In genomic region chr14:76424359-76424758, GRCh38 we compare ENCODE assay signal across 17 cellular contexts. TPM values are rescaled to one million over a fixed set of nuclear protein-coding genes. Genes with fewer than 3 reads are reported as not detected.
DNase-seq lines count a peak whose midpoint lies in the region; ATAC-seq, FAIRE-seq and TF ChIP-seq lines count a peak whose summit lies in the region.
"Had no signal": no experiment of that assay in that cellular context is flagged by ENCODE, and none has a peak within 500 bp of the region (broad histone marks: within the 10 kb centered on the region; RNA-seq: fewer than 3 reads in every experiment).

No MANE protein-coding gene starts in this region.

- peak overlapping the region; percentile 52 for H3K27ac Mint-ChIP-seq in GM23338
- no peak overlapping the region for H3K27ac Mint-ChIP-seq in stimulated activated naive B cell treated with anti-CD40 and anti-IgM and Interleukin-4, amounts not matched to agents 10 μg/mL and 1 μg/mL and 100 μg/mL, for 72 hours
- H3K27ac Mint-ChIP-seq: CD4-positive, CD25-positive, alpha-beta regulatory T cell had no signal

- ATAC-seq in GM23338: peak; percentile 30; the same call in 2 of the 3 replicates
- no peak for ATAC-seq in stimulated activated naive B cell treated with anti-CD40 and anti-IgM and Interleukin-4, amounts not matched to agents 10 μg/mL and 1 μg/mL and 100 μg/mL, for 72 hours (replicated peaks)

- H3K27me3 Mint-ChIP-seq in GM23338 (ENCODE audit: insufficient read depth, low read depth, poor library complexity): peaks cover 14% of the 10 kb centered on the region
- H3K27me3 Mint-ChIP-seq in stimulated activated naive B cell treated with anti-CD40 and anti-IgM and Interleukin-4, amounts not matched to agents 10 μg/mL and 1 μg/mL and 100 μg/mL, for 72 hours: peaks cover 7 to 15% of the 10 kb centered on the region in 2 donors

- H2AFZ ChIP-seq in GM23338 (peak overlapping the region; percentile 14; the same call in 1 of the 2 replicates), neuronal stem cell (ENCODE audit: low read length) (no peak overlapping the region)
- H2AFZ ChIP-seq: PC-9 had no signal

- DNase-seq in GM23338 (ENCODE audit: low spot score): peak; percentile 46
- no peak for DNase-seq in HTR-8/SVneo (ENCODE audit: insufficient read length, low spot score)
- DNase-seq in bronchial epithelial cell (ENCODE audit: low read depth): no peak
- DNase-seq in neuronal stem cell (ENCODE audit: low spot score): no peak
- no peak for DNase-seq in DMS53 treated with DMSO at 0.1 percent for 48 hours (lab: John Stamatoyannopoulos, UW; ENCODE audit: unreplicated experiment)
- DNase-seq in left ventricle myocardium inferior: no peak
- no peak for DNase-seq in stimulated activated naive B cell treated with anti-CD40 and anti-IgM and Interleukin-4, amounts not matched to agents 10 μg/mL and 1 μg/mL and 100 μg/mL, for 72 hours
- DNase-seq: Caco-2; CD4-positive, CD25-positive, alpha-beta regulatory T cell; DMS153; MV-4-11; NCI-H1417 treated with DMSO at 0.1 percent for 48 hours; NCI-H2029; NCI-H748 treated with DMSO at 0.1 percent for 48 hours; PC-9 had no signal

- WGBS in neuronal stem cell (ENCODE audit: extremely low coverage in 2 of 2, insufficient read length in 2 of 2, insufficient replicate concordance in 1 of 2), 2 donors: no CpG with 5 or more reads among the region's 4 CpGs

- H3K9me2 ChIP-seq in GM23338 (ENCODE audit: insufficient read depth): no peaks in the 10 kb centered on the region

- no peak overlapping the region for H2BK5ac ChIP-seq in neuronal stem cell (ENCODE audit: low read length)

- FAIRE-seq in HTR-8/SVneo (lab: Jason Lieb, UNC): peak; percentile 74
- peak; percentile 32 for FAIRE-seq in bronchial epithelial cell (lab: Jason Lieb, UNC)

- peak overlapping the region; percentile 4 for H2AK5ac ChIP-seq in neuronal stem cell (ENCODE audit: low read depth, low read length)

- no peak overlapping the region for H3K14ac ChIP-seq in neuronal stem cell (ENCODE audit: low read length)

- no peaks in the 10 kb centered on the region for H3K79me1 ChIP-seq in neuronal stem cell (ENCODE audit: low read depth, low read length)

- intact Hi-C loops in left ventricle myocardium inferior (cut with micrococcal nuclease): no loop called here

- H3K4me2 ChIP-seq in GM23338 (no peak overlapping the region), neuronal stem cell (ENCODE audit: insufficient read depth, low read length, poor library complexity, severe bottlenecking) (no peak overlapping the region)
- H3K4me2 ChIP-seq: PC-9 had no signal

- no peaks in the 10 kb centered on the region for H3F3A ChIP-seq in GM23338 (replicated peaks; ENCODE audit: low read depth)

- no peaks in the 10 kb centered on the region for H3K36me3 Mint-ChIP-seq in GM23338 (ENCODE audit: low read depth)
- peaks cover 0 to 3% of the 10 kb centered on the region in 2 donors for H3K36me3 Mint-ChIP-seq in stimulated activated naive B cell treated with anti-CD40 and anti-IgM and Interleukin-4, amounts not matched to agents 10 μg/mL and 1 μg/mL and 100 μg/mL, for 72 hours
- H3K36me3 Mint-ChIP-seq: CD4-positive, CD25-positive, alpha-beta regulatory T cell had no signal

- no peaks in the 10 kb centered on the region for H3K9me3 ChIP-seq in neuronal stem cell (replicated peaks in 1 of 2; ENCODE audit: control insufficient read depth in 2 of 2, insufficient read depth in 1 of 2, low read depth in 1 of 2, low read length in 2 of 2)
- no peaks in the 10 kb centered on the region for H3K9me3 ChIP-seq in left ventricle myocardium inferior (replicated peaks)
- H3K9me3 ChIP-seq: Caco-2, SJSA1 had no signal

- no peak overlapping the region for H2BK12ac ChIP-seq in neuronal stem cell (ENCODE audit: low read length)

- H3K27ac ChIP-seq in GM23338 (ENCODE audit: low read depth) (no peak overlapping the region), neuronal stem cell (replicated peaks; ENCODE audit: low read length) (no peak overlapping the region), left ventricle myocardium inferior (replicated peaks) (no peak overlapping the region)
- H3K27ac ChIP-seq: PC-9, SJSA1 had no signal

- H3K4me3 Mint-ChIP-seq in GM23338: no peak overlapping the region
- H3K4me3 Mint-ChIP-seq in stimulated activated naive B cell treated with anti-CD40 and anti-IgM and Interleukin-4, amounts not matched to agents 10 μg/mL and 1 μg/mL and 100 μg/mL, for 72 hours: no peak overlapping the region
- H3K4me3 Mint-ChIP-seq: CD4-positive, CD25-positive, alpha-beta regulatory T cell had no signal

- H3K36me3 ChIP-seq in GM23338 (ENCODE audit: insufficient read depth) (no peaks in the 10 kb centered on the region), bronchial epithelial cell (ENCODE audit: control insufficient read depth, insufficient read depth, low read length) (no peaks in the 10 kb centered on the region), neuronal stem cell (replicated peaks in 1 of 2; ENCODE audit: control insufficient read depth in 2 of 2, insufficient read depth in 2 of 2, low read length in 2 of 2) (no peaks in the 10 kb centered on the region), left ventricle myocardium inferior (no peaks in the 10 kb centered on the region)
- H3K36me3 ChIP-seq: SJSA1 had no signal

- no peak overlapping the region for H3K4ac ChIP-seq in neuronal stem cell (ENCODE audit: low read length)

- H3K27me3 ChIP-seq in GM23338 (ENCODE audit: insufficient read depth) (no peaks in the 10 kb centered on the region), bronchial epithelial cell (ENCODE audit: control insufficient read depth, insufficient read depth, low read length) (no peaks in the 10 kb centered on the region), neuronal stem cell (ENCODE audit: control insufficient read depth in 3 of 3, insufficient read depth in 3 of 3, low read depth in 1 of 3, low read length in 3 of 3) (peaks cover 0 to 10% (median 0%) of the 10 kb centered on the region in 3 experiments), left ventricle myocardium inferior (ENCODE audit: low read depth) (no peaks in the 10 kb centered on the region)
- H3K27me3 ChIP-seq: SJSA1 had no signal

- peak overlapping the region; percentile 17 for H2BK15ac ChIP-seq in neuronal stem cell (ENCODE audit: low read length)

- H3K9ac ChIP-seq in neuronal stem cell (ENCODE audit: low read depth, low read length, poor library complexity): no peak overlapping the region

- peak overlapping the region; percentile 79 for H4K91ac ChIP-seq in neuronal stem cell (ENCODE audit: low read depth, low read length, poor library complexity)

- peaks cover 14% of the 10 kb centered on the region; the same call in 1 of the 2 replicates for H3K4me1 ChIP-seq in GM23338 (ENCODE audit: insufficient read depth)
- H3K4me1 ChIP-seq in neuronal stem cell (ENCODE audit: control insufficient read depth in 2 of 2, insufficient read depth in 1 of 2, low read depth in 1 of 2, low read length in 2 of 2): peaks cover 0 to 5% of the 10 kb centered on the region in 2 donors
- H3K4me1 ChIP-seq in left ventricle myocardium inferior: no peaks in the 10 kb centered on the region
- H3K4me1 ChIP-seq: Caco-2, SJSA1 had no signal

- H4K8ac ChIP-seq in neuronal stem cell (ENCODE audit: low read depth, low read length): no peak overlapping the region

- no peaks in the 10 kb centered on the region for H3K79me2 ChIP-seq in GM23338 (replicated peaks; ENCODE audit: insufficient read depth)

- H3K18ac ChIP-seq in neuronal stem cell (ENCODE audit: low read length): no peak overlapping the region

- H3K9me3 Mint-ChIP-seq in GM23338: no peaks in the 10 kb centered on the region
- peaks cover 0 to 2% of the 10 kb centered on the region in 2 donors for H3K9me3 Mint-ChIP-seq in stimulated activated naive B cell treated with anti-CD40 and anti-IgM and Interleukin-4, amounts not matched to agents 10 μg/mL and 1 μg/mL and 100 μg/mL, for 72 hours

- H2BK120ac ChIP-seq in neuronal stem cell (ENCODE audit: low read depth, low read length): no peak overlapping the region

- no peaks in the 10 kb centered on the region for H4K20me1 ChIP-seq in GM23338 (replicated peaks; ENCODE audit: insufficient read depth)

- H3K23ac ChIP-seq in neuronal stem cell (ENCODE audit: low read depth, low read length, poor library complexity): no peak overlapping the region

- H3K4me3 ChIP-seq in GM23338 (no peak overlapping the region), bronchial epithelial cell (ENCODE audit: low read depth, low read length) (no peak overlapping the region), neuronal stem cell (ENCODE audit: low read length in 2 of 2) (no peak overlapping the region), left ventricle myocardium inferior (no peak overlapping the region)
- H3K4me3 ChIP-seq: PC-9, SJSA1 had no signal

- TF ChIP-seq CTCF in GM23338 (conservative IDR thresholded peaks at IDR 0.05; ENCODE audit: low read depth in 2 of 2) (peak; percentile 29 to 55; a peak in 3 of 4 replicates), bronchial epithelial cell (IDR thresholded peaks at IDR 0.05; ENCODE audit: insufficient read depth, low read length, severe bottlenecking) (no peak), left ventricle myocardium inferior (IDR thresholded peaks at IDR 0.05; ENCODE audit: borderline replicate concordance) (no peak)

- peaks cover 32% of the 10 kb centered on the region for H3K4me1 Mint-ChIP-seq in GM23338
- H3K4me1 Mint-ChIP-seq in stimulated activated naive B cell treated with anti-CD40 and anti-IgM and Interleukin-4, amounts not matched to agents 10 μg/mL and 1 μg/mL and 100 μg/mL, for 72 hours: peaks cover 4 to 6% of the 10 kb centered on the region in 2 donors
- H3K4me1 Mint-ChIP-seq: CD4-positive, CD25-positive, alpha-beta regulatory T cell had no signal

TF ChIP-seq in GM23338, 12 proteins besides CTCF, POLR2A, EP300 and RAD21 (continues in another document):
- no peak for TF ChIP-seq CREB1 (CRISPR knock-in tag; IDR thresholded peaks at IDR 0.05; ENCODE audit: low read depth)
- no peak for TF ChIP-seq EZH2phosphoT487 (IDR thresholded peaks at IDR 0.05; ENCODE audit: unreplicated experiment)

RNA-seq across cellular contexts. Expression of gene ESRRB, which starts 48.4 kb away (rescaled TPM):
- 0.52 and 1.0 TPM in 2 replicates for total RNA-seq in GM23338 (2014; rRNA removed; shearing (Covaris generic))
- polyA plus RNA-seq in GM23338 (2016; fragmentation: Nextera tagmentation; extraction: Ambion mirVana): 0.09 and 0.31 TPM in 2 replicates
- total RNA-seq in bronchial epithelial cell: not detected in 2 replicates
- 0.67 TPM for polyA plus RNA-seq in neuronal stem cell (2013, experiment 1 of 2)
- 0.68 TPM for polyA plus RNA-seq in neuronal stem cell (2013, experiment 2 of 2)
- total RNA-seq in left ventricle myocardium inferior: 16.9 TPM
- total RNA-seq: Caco-2; CD4-positive, CD25-positive, alpha-beta regulatory T cell; HT-29; PC-9 had no signal
- polyA plus RNA-seq: CD4-positive, CD25-positive, alpha-beta regulatory T cell had no signal

Comparison
In these comparisons a context has a peak if more than half of its experiments do, and no peak if none do; other contexts are left out.
1. CTCF ChIP-seq: peak in GM23338 (2 of 2); none in bronchial epithelial cell (single experiment) and left ventricle myocardium inferior (single experiment).